ENCODE assay signal across 24 cellular contexts in genomic region chr21:14677639-14678179, GRCh38.
DNase-seq lines count a peak whose midpoint lies in the region; ATAC-seq and TF ChIP-seq lines count a peak whose summit lies in the region.
"Had no signal": no experiment of that assay in that cellular context is flagged by ENCODE, and none has a peak within 500 bp of the region (broad histone marks: within the 10 kb centered on the region; RNA-seq: fewer than 3 reads in every experiment).

No MANE protein-coding gene starts in this region.

- no peaks in the 10 kb centered on the region for H3K27me3 Mint-ChIP-seq in activated CD4-positive, alpha-beta T cell treated with anti-CD3 and anti-CD28 coated beads, Interleukin-2, amount 10 ng/mL, durations not matched to agents 7 days and 5 days
- H3K27me3 Mint-ChIP-seq in GM23338 (ENCODE audit: insufficient read depth, low read depth, poor library complexity) (peaks cover 6% of the 10 kb centered on the region), natural killer cell (ENCODE audit: low read depth in 2 of 2) (peaks cover 0 to 2% of the 10 kb centered on the region in 2 donors)
- peaks cover 2% of the 10 kb centered on the region for H3K27me3 Mint-ChIP-seq in activated T-helper 1 cell treated with anti-CD3 and anti-CD28 coated beads, Interleukin-12 subunit alpha, Interleukin-12 subunit beta, Interleukin-2, Interleukin-4 antibody, amounts not matched to agents 30 ng/mL and 10 ng/mL and 1 ng/mL, durations not matched to agents 14 hours and 24 hours and 36 hours (ENCODE audit: insufficient read depth)
- H3K27me3 Mint-ChIP-seq: activated CD8-positive, alpha-beta memory T cell treated with anti-CD3 and anti-CD28 coated beads, Interleukin-2, amount 10 ng/mL, durations not matched to agents 7 days and 5 days had no signal

- POLR2A ChIA-PET in activated CD4-positive, alpha-beta T cell treated with anti-CD3 and anti-CD28 coated beads, Interleukin-2, amount 10 ng/mL, durations not matched to agents 7 days and 5 days (lab: Charles Lee), result no interaction called here

- ATAC-seq in GM23338, result no peak
- ATAC-seq in natural killer cell, result no peak
- ATAC-seq in GM19351 (IDR thresholded peaks at IDR 0.05; ENCODE audit: unreplicated experiment), result no peak
- no peak for ATAC-seq in upper lobe of left lung (ENCODE audit: low FRiP score in 2 of 2)
- ATAC-seq: activated CD8-positive, alpha-beta memory T cell treated with anti-CD3 and anti-CD28 coated beads, Interleukin-2, amount 10 ng/mL, durations not matched to agents 7 days and 5 days; gastrocnemius medialis; PC-3; right cardiac atrium had no signal

- H3K4me1 ChIP-seq in GM23338 (ENCODE audit: insufficient read depth), result peaks cover 9% of the 10 kb centered on the region
- peaks cover 0 to 11% (median 6%) of the 10 kb centered on the region in 4 donors for H3K4me1 ChIP-seq in upper lobe of left lung
- H3K4me1 ChIP-seq: Caco-2, gastrocnemius medialis, SJSA1, vagina had no signal

- no peaks in the 10 kb centered on the region for H3K79me2 ChIP-seq in GM23338 (replicated peaks; ENCODE audit: insufficient read depth)

- intact Hi-C loops in activated T-helper 1 cell treated with anti-CD3 and anti-CD28 coated beads, Interleukin-12 subunit alpha, Interleukin-12 subunit beta, Interleukin-2, Interleukin-4 antibody, amounts not matched to agents 30 ng/mL and 10 ng/mL and 1 ng/mL, durations not matched to agents 14 hours and 24 hours and 36 hours (cut with micrococcal nuclease), result loop anchor here (2.0 to 5.0 kb wide), 5 partner anchors 47 to 150 kb away; partner anchors contain the start of gene SAMSN1
- intact Hi-C loops in natural killer cell (cut with micrococcal nuclease), result no loop called here

- no peak overlapping the region for H3K4me3 Mint-ChIP-seq in activated CD4-positive, alpha-beta T cell treated with anti-CD3 and anti-CD28 coated beads, Interleukin-2, amount 10 ng/mL, durations not matched to agents 7 days and 5 days
- H3K4me3 Mint-ChIP-seq in GM23338, result no peak overlapping the region
- H3K4me3 Mint-ChIP-seq in activated T-helper 1 cell treated with anti-CD3 and anti-CD28 coated beads, Interleukin-12 subunit alpha, Interleukin-12 subunit beta, Interleukin-2, Interleukin-4 antibody, amounts not matched to agents 30 ng/mL and 10 ng/mL and 1 ng/mL, durations not matched to agents 14 hours and 24 hours and 36 hours, result no peak overlapping the region
- H3K4me3 Mint-ChIP-seq in natural killer cell, result peak overlapping the region; percentile 1
- H3K4me3 Mint-ChIP-seq: activated CD8-positive, alpha-beta memory T cell treated with anti-CD3 and anti-CD28 coated beads, Interleukin-2, amount 10 ng/mL, durations not matched to agents 7 days and 5 days had no signal

- no peaks in the 10 kb centered on the region for H4K20me1 ChIP-seq in GM23338 (replicated peaks; ENCODE audit: insufficient read depth)

- peaks cover 41% of the 10 kb centered on the region for H3K4me1 Mint-ChIP-seq in activated CD4-positive, alpha-beta T cell treated with anti-CD3 and anti-CD28 coated beads, Interleukin-2, amount 10 ng/mL, durations not matched to agents 7 days and 5 days
- H3K4me1 Mint-ChIP-seq in GM23338 (peaks cover 17% of the 10 kb centered on the region), natural killer cell (peaks cover 13 to 18% of the 10 kb centered on the region in 2 donors)
- peaks cover 56% of the 10 kb centered on the region for H3K4me1 Mint-ChIP-seq in activated T-helper 1 cell treated with anti-CD3 and anti-CD28 coated beads, Interleukin-12 subunit alpha, Interleukin-12 subunit beta, Interleukin-2, Interleukin-4 antibody, amounts not matched to agents 30 ng/mL and 10 ng/mL and 1 ng/mL, durations not matched to agents 14 hours and 24 hours and 36 hours (ENCODE audit: low read depth)

- peaks cover 32% of the 10 kb centered on the region for H3K36me3 Mint-ChIP-seq in activated CD4-positive, alpha-beta T cell treated with anti-CD3 and anti-CD28 coated beads, Interleukin-2, amount 10 ng/mL, durations not matched to agents 7 days and 5 days (ENCODE audit: low read depth)
- H3K36me3 Mint-ChIP-seq in GM23338 (ENCODE audit: low read depth) (no peaks in the 10 kb centered on the region), natural killer cell (no peaks in the 10 kb centered on the region)
- peaks cover 24% of the 10 kb centered on the region for H3K36me3 Mint-ChIP-seq in activated T-helper 1 cell treated with anti-CD3 and anti-CD28 coated beads, Interleukin-12 subunit alpha, Interleukin-12 subunit beta, Interleukin-2, Interleukin-4 antibody, amounts not matched to agents 30 ng/mL and 10 ng/mL and 1 ng/mL, durations not matched to agents 14 hours and 24 hours and 36 hours (ENCODE audit: low read depth)

- H3K9me3 ChIP-seq in upper lobe of left lung, result no peaks in the 10 kb centered on the region
- H3K9me3 ChIP-seq: Caco-2, gastrocnemius medialis, mucosa of descending colon, SJSA1, vagina had no signal

- peaks cover 33% of the 10 kb centered on the region for H3K9me3 Mint-ChIP-seq in activated CD4-positive, alpha-beta T cell treated with anti-CD3 and anti-CD28 coated beads, Interleukin-2, amount 10 ng/mL, durations not matched to agents 7 days and 5 days
- H3K9me3 Mint-ChIP-seq in GM23338, result no peaks in the 10 kb centered on the region
- H3K9me3 Mint-ChIP-seq in activated T-helper 1 cell treated with anti-CD3 and anti-CD28 coated beads, Interleukin-12 subunit alpha, Interleukin-12 subunit beta, Interleukin-2, Interleukin-4 antibody, amounts not matched to agents 30 ng/mL and 10 ng/mL and 1 ng/mL, durations not matched to agents 14 hours and 24 hours and 36 hours, result peaks cover 16% of the 10 kb centered on the region
- H3K9me3 Mint-ChIP-seq in natural killer cell, result peaks cover 0 to 3% of the 10 kb centered on the region in 2 donors

- 81 to 87% methylated on average over 9 of the region's 9 CpGs for WGBS in upper lobe of left lung, 2 donors

- no peaks in the 10 kb centered on the region for H3K36me3 ChIP-seq in GM23338 (ENCODE audit: insufficient read depth)
- H3K36me3 ChIP-seq in upper lobe of left lung, result no peaks in the 10 kb centered on the region
- H3K36me3 ChIP-seq: brain microvascular endothelial cell, gastrocnemius medialis, SJSA1, vagina had no signal

- H3K4me2 ChIP-seq in GM23338, result no peak overlapping the region

- peak overlapping the region; percentile 21 for H3K27ac Mint-ChIP-seq in activated CD4-positive, alpha-beta T cell treated with anti-CD3 and anti-CD28 coated beads, Interleukin-2, amount 10 ng/mL, durations not matched to agents 7 days and 5 days
- H3K27ac Mint-ChIP-seq in GM23338 (no peak overlapping the region; the same call in 1 of the 2 replicates), natural killer cell (peak overlapping the region in 1 of 2 donors; percentile 78)
- H3K27ac Mint-ChIP-seq in activated T-helper 1 cell treated with anti-CD3 and anti-CD28 coated beads, Interleukin-12 subunit alpha, Interleukin-12 subunit beta, Interleukin-2, Interleukin-4 antibody, amounts not matched to agents 30 ng/mL and 10 ng/mL and 1 ng/mL, durations not matched to agents 14 hours and 24 hours and 36 hours, result peak overlapping the region; percentile 4

- H3K27me3 ChIP-seq in GM23338 (ENCODE audit: insufficient read depth) (no peaks in the 10 kb centered on the region), upper lobe of left lung (no peaks in the 10 kb centered on the region)
- H3K27me3 ChIP-seq: brain microvascular endothelial cell, gastrocnemius medialis, SJSA1, vagina had no signal

- TF ChIP-seq CTCF in GM23338 (conservative IDR thresholded peaks at IDR 0.05; ENCODE audit: low read depth in 2 of 2) (no peak), natural killer cell (IDR thresholded peaks at IDR 0.05) (no peak), upper lobe of left lung (IDR thresholded peaks at IDR 0.05) (no peak)

- no peaks in the 10 kb centered on the region for H3K9me2 ChIP-seq in GM23338 (ENCODE audit: insufficient read depth)

- H3F3A ChIP-seq in GM23338 (replicated peaks; ENCODE audit: low read depth), result no peaks in the 10 kb centered on the region

- no peak overlapping the region for H3K4me3 ChIP-seq in GM23338
- H3K4me3 ChIP-seq in upper lobe of left lung, result no peak overlapping the region
- H3K4me3 ChIP-seq: dorsolateral prefrontal cortex, gastrocnemius medialis, mucosa of descending colon, SJSA1, vagina had no signal

- H2AFZ ChIP-seq in GM23338, result peak overlapping the region; percentile 24; the same call in 1 of the 2 replicates

- CTCF ChIA-PET in activated CD4-positive, alpha-beta T cell treated with anti-CD3 and anti-CD28 coated beads, Interleukin-2, amount 10 ng/mL, durations not matched to agents 7 days and 5 days (lab: Charles Lee), result interaction anchor here (1.3 kb wide), 1 partner anchor 60 kb away, joined by 4 read pairs; no protein-coding TSS in a partner anchor

- no peak for TF ChIP-seq POLR2A in upper lobe of left lung (IDR thresholded peaks at IDR 0.05)

- H3K27ac ChIP-seq in GM23338 (ENCODE audit: low read depth) (no peak overlapping the region), upper lobe of left lung (no peak overlapping the region)
- H3K27ac ChIP-seq: brain microvascular endothelial cell, dorsolateral prefrontal cortex, gastrocnemius medialis, SJSA1, vagina had no signal

- no peak for DNase-seq in activated CD4-positive, alpha-beta T cell treated with anti-CD3 and anti-CD28 coated beads, Interleukin-2, amount 10 ng/mL, durations not matched to agents 7 days and 5 days
- DNase-seq in activated CD4-positive, alpha-beta T cell treated with anti-CD3 and anti-CD28 coated beads for 48 hours, result no peak
- DNase-seq in GM23338 (ENCODE audit: low spot score) (no peak), natural killer cell (no peak), mesenteric fat pad (ENCODE audit: low spot score) (no peak), upper lobe of left lung (no peak)
- DNase-seq in activated T-helper 1 cell treated with anti-CD3 and anti-CD28 coated beads, Interleukin-12 subunit alpha, Interleukin-12 subunit beta, Interleukin-2, Interleukin-4 antibody, amounts not matched to agents 30 ng/mL and 10 ng/mL and 1 ng/mL, durations not matched to agents 14 hours and 24 hours and 36 hours (ENCODE audit: low spot score), result no peak
- DNase-seq: activated CD8-positive, alpha-beta memory T cell treated with anti-CD3 and anti-CD28 coated beads, Interleukin-2, amount 10 ng/mL, durations not matched to agents 7 days and 5 days; activated naive CD4-positive, alpha-beta T cell treated with Interleukin-2 at 50 U/mL for 16 hours; brain microvascular endothelial cell; Caco-2; dorsolateral prefrontal cortex; gastrocnemius medialis; left colon; mucosa of descending colon; NCI-H187; NCI-H524; occipital lobe; PC-3; right cardiac atrium; stimulated activated CD4-positive, alpha-beta T cell treated with anti-CD3 and anti-CD28 coated beads, Interleukin-1b, Interleukin-23, amount 100 ng/mL, for 48 hours had no signal

- no peak for TF ChIP-seq EP300 in upper lobe of left lung (IDR thresholded peaks at IDR 0.05)
